Comparison of ENCODE assay signal across 15 cellular contexts in the genomic region with DNA sequence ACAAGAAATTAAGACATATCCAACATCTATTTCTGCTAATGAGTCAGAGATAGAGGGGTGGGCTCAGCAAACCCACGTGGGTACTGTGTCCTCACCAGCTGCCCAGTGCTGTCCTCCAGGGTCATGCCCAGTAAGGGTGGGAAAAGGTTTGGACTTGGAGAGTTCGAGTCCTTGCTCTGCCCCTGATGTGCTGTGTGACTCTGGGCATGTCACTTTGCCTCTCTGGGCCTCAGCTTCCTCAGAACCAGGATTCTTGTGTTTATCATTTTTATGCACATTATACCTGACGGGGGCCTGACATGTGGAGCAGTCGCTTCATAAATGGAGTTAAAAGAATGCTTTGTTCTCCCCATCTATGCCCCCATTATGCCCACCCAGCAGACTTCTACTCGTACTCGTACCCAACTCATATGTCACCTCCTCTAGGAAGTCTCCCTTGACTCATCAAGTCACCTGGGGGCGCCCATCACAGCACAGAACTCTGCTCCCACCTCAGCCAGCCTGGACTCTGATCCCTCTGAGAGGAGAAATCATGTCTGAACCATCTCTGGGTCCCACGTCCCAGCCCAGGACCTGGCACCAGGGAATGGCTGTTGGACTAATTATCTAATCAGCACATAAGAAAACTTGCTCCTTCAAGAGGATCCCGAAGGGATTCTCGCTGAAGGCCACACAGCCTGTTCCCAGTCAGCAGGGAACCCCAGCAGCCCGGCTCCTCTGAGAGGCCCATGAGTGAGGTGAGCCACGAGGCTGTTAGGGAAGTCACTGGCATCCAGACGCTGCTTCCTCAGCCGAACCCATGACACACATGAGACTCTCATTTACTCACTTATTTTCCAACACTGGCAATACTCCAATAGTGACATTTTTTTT. TPM values are rescaled to one million over a fixed set of nuclear protein-coding genes. Genes with fewer than 3 reads are reported as not detected.
DNase-seq lines count a peak whose midpoint lies in the region; ATAC-seq and TF ChIP-seq lines count a peak whose summit lies in the region.
"Had no signal": no experiment of that assay in that cellular context is flagged by ENCODE, and none has a peak within 500 bp of the region (broad histone marks: within the 10 kb centered on the region; RNA-seq: fewer than 3 reads in every experiment).

No MANE protein-coding gene starts in this region.

- no peak overlapping the region for H3K4me3 ChIP-seq in fibroblast of mammary gland (ENCODE audit: control insufficient read depth, low read depth, low read length)
- no peak overlapping the region for H3K4me3 ChIP-seq in retinal pigment epithelial cell (ENCODE audit: low read length)
- H3K4me3 ChIP-seq: prostate gland had no signal

- TF ChIP-seq CTCF in fibroblast of mammary gland (conservative IDR thresholded peaks at IDR 0.05; ENCODE audit: control insufficient read depth, insufficient read depth, low read depth, low read length): no peak
- no peak for TF ChIP-seq CTCF in retinal pigment epithelial cell (conservative IDR thresholded peaks at IDR 0.05; ENCODE audit: low read depth, low read length)

- ATAC-seq in GM18498 (IDR thresholded peaks at IDR 0.05; ENCODE audit: unreplicated experiment) (no peak), GM21367 (IDR thresholded peaks at IDR 0.05; ENCODE audit: unreplicated experiment) (no peak), GM21447 (IDR thresholded peaks at IDR 0.05; ENCODE audit: unreplicated experiment) (no peak)
- ATAC-seq: stimulated activated naive CD8-positive, alpha-beta T cell treated with anti-CD3 and anti-CD28 coated beads, Interleukin-15, amount 100 ng/mL, for 72 hours had no signal

- DNase-seq in EL (peak; percentile 36), RPMI7951 (ENCODE audit: low read depth) (peak; percentile 37), fibroblast of mammary gland (ENCODE audit: low read depth) (peak; percentile 57), retinal pigment epithelial cell (ENCODE audit: low read depth) (peak; percentile 89)
- no peak for DNase-seq in stimulated activated CD4-positive, alpha-beta T cell treated with anti-CD3 and anti-CD28 coated beads, Interleukin-4, amount 100 ng/mL, for 1 hour
- DNase-seq: activated naive CD4-positive, alpha-beta T cell treated with anti-CD3 and anti-CD28 coated beads, Interleukin-2, amount 10 ng/mL, durations not matched to agents 7 days and 5 days; CD4-positive, CD25-positive, alpha-beta regulatory T cell; central memory CD4-positive, alpha-beta T cell; GF-D8; NCI-H2029; stimulated activated naive CD8-positive, alpha-beta T cell treated with anti-CD3 and anti-CD28 coated beads, Interleukin-15, amount 100 ng/mL, for 72 hours had no signal

RNA-seq across cellular contexts. Expression of a gene that starts 38.7 kb away (rescaled TPM):
- total RNA-seq in RPMI7951 (2014; rRNA removed; shearing (Covaris generic)): 45.2 and 52.2 TPM in 2 replicates
- total RNA-seq: CD4-positive, CD25-positive, alpha-beta regulatory T cell had no signal
